In genomic region chr6:42021847-42022754, GRCh38 we compare ENCODE assay signal across 10 cellular contexts. TPM values are rescaled to one million over a fixed set of nuclear protein-coding genes. Genes with fewer than 3 reads are reported as not detected.
A peak's percentile ranks its signal among the peaks of the same experiment; 100 is the strongest.
DNase-seq lines count a peak whose midpoint lies in the region; FAIRE-seq and TF ChIP-seq lines count a peak whose summit lies in the region.
"Had no signal": no experiment of that assay in that cellular context is flagged by ENCODE, and none has a peak within 500 bp of the region (broad histone marks: within the 10 kb centered on the region; RNA-seq: fewer than 3 reads in every experiment).

No MANE protein-coding gene starts in this region.

- H4K20me1 ChIP-seq in Karpas-422 (ENCODE audit: insufficient read depth, low read depth, low read length), result no peaks in the 10 kb centered on the region

- DNase-seq in GM18507 (ENCODE audit: extremely low spot score, insufficient read length, low read depth) (no peak), Karpas-422 (peak; percentile 70), Caco-2 (no peak), HUDEP-2 (lab: John Stamatoyannopoulos, UW; ENCODE audit: unreplicated experiment in 76 of 76) (no peak), NCI-H345 treated with DMSO at 0.1 percent for 48 hours (lab: John Stamatoyannopoulos, UW; ENCODE audit: unreplicated experiment) (no peak), occipital lobe (lab: John Stamatoyannopoulos, UW) (no peak)
- DNase-seq in activated naive CD4-positive, alpha-beta T cell treated with anti-CD3 and anti-CD28 coated beads for 36 hours, result peak; percentile 91
- DNase-seq in stimulated activated CD4-positive, alpha-beta T cell treated with anti-CD3 and anti-CD28 coated beads, Interleukin-12 subunit alpha, Interleukin-12 subunit beta, amount 100 ng/mL, for 4 hours, result peak; percentile 60

- peak overlapping the region; percentile 37 for H3K9ac ChIP-seq in Karpas-422 (ENCODE audit: low read length)
- H3K9ac ChIP-seq: parathyroid adenoma had no signal

- H3K9me3 Mint-ChIP-seq in activated naive CD4-positive, alpha-beta T cell treated with anti-CD3 and anti-CD28 coated beads for 36 hours, result peaks cover 2% of the 10 kb centered on the region
- no peaks in the 10 kb centered on the region for H3K9me3 Mint-ChIP-seq in Caco-2 (ENCODE audit: unreplicated experiment)
- H3K9me3 Mint-ChIP-seq: brain had no signal

- no peaks in the 10 kb centered on the region for H3K79me2 ChIP-seq in Karpas-422 (ENCODE audit: low read length)
- H3K79me2 ChIP-seq: parathyroid adenoma had no signal

- H3K4me1 Mint-ChIP-seq in activated naive CD4-positive, alpha-beta T cell treated with anti-CD3 and anti-CD28 coated beads for 36 hours (ENCODE audit: low read depth), result peaks cover 89% of the 10 kb centered on the region
- peaks cover 5% of the 10 kb centered on the region for H3K4me1 Mint-ChIP-seq in Caco-2 (ENCODE audit: low read depth, unreplicated experiment)

- CTCF ChIA-PET in activated naive CD4-positive, alpha-beta T cell treated with anti-CD3 and anti-CD28 coated beads for 36 hours (lab: Charles Lee), result interaction anchor here (0.6 to 1.6 kb wide), 6 partner anchors 9 to 101 kb away, joined by 3 to 4 read pairs (median 4); partner anchors contain the start of genes BYSL and MED20
- CTCF ChIA-PET in Caco-2 (lab: Charles Lee), result no interaction called here

- H3K4me2 ChIP-seq in Karpas-422 (ENCODE audit: low read depth, low read length, poor library complexity, severe bottlenecking), result peak overlapping the region; percentile 8

- H3K36me3 ChIP-seq in Karpas-422 (ENCODE audit: insufficient read depth, low read length), result no peaks in the 10 kb centered on the region
- no peaks in the 10 kb centered on the region for H3K36me3 ChIP-seq in Caco-2 (ENCODE audit: control insufficient read depth, insufficient read depth, low read length)

- no peak overlapping the region for H3K4me3 ChIP-seq in Karpas-422 (ENCODE audit: low read length)
- no peak overlapping the region for H3K4me3 ChIP-seq in Caco-2 (ENCODE audit: low read depth, low read length)

- intact Hi-C loops in activated naive CD4-positive, alpha-beta T cell treated with anti-CD3 and anti-CD28 coated beads for 36 hours (cut with micrococcal nuclease), result loop anchor here (1.0 kb wide), 6 partner anchors 9 to 101 kb away; partner anchors contain the start of genes BYSL and MED20
- intact Hi-C loops in Caco-2 (cut with micrococcal nuclease; ENCODE audit: unreplicated experiment), result no loop called here

- H3K27me3 ChIP-seq in Karpas-422 (ENCODE audit: low read length) (no peaks in the 10 kb centered on the region), Caco-2 (replicated peaks; ENCODE audit: control insufficient read depth, insufficient read depth, low read length) (no peaks in the 10 kb centered on the region)

- H3K27ac ChIP-seq in Karpas-422 (ENCODE audit: low read length), result peak overlapping the region; percentile 96
- H3K27ac ChIP-seq: parathyroid adenoma had no signal

- no peak for TF ChIP-seq CTCF in Caco-2 (IDR thresholded peaks at IDR 0.05; ENCODE audit: insufficient read depth in 1 of 2, low read depth in 1 of 2, low read length in 1 of 2, severe bottlenecking in 1 of 2, unreplicated experiment in 1 of 2)

- peak overlapping the region; percentile 99 for H3K27ac Mint-ChIP-seq in activated naive CD4-positive, alpha-beta T cell treated with anti-CD3 and anti-CD28 coated beads for 36 hours
- no peak overlapping the region for H3K27ac Mint-ChIP-seq in Caco-2 (ENCODE audit: unreplicated experiment)
- H3K27ac Mint-ChIP-seq: brain had no signal

- H3K36me3 Mint-ChIP-seq in activated naive CD4-positive, alpha-beta T cell treated with anti-CD3 and anti-CD28 coated beads for 36 hours (ENCODE audit: low read depth), result peaks cover 44% of the 10 kb centered on the region
- no peaks in the 10 kb centered on the region for H3K36me3 Mint-ChIP-seq in Caco-2 (ENCODE audit: insufficient read depth, unreplicated experiment)
- H3K36me3 Mint-ChIP-seq: brain had no signal

- no peaks in the 10 kb centered on the region for H3K27me3 Mint-ChIP-seq in activated naive CD4-positive, alpha-beta T cell treated with anti-CD3 and anti-CD28 coated beads for 36 hours (ENCODE audit: low read depth)
- no peaks in the 10 kb centered on the region for H3K27me3 Mint-ChIP-seq in Caco-2 (ENCODE audit: insufficient read depth, unreplicated experiment)
- H3K27me3 Mint-ChIP-seq: brain had no signal

- H3K9me3 ChIP-seq in Karpas-422 (ENCODE audit: low read length), result no peaks in the 10 kb centered on the region
- H3K9me3 ChIP-seq in Caco-2, result no peaks in the 10 kb centered on the region

- POLR2A ChIA-PET in Caco-2 (lab: Charles Lee), result no interaction called here

- no TSS peak for BruUV-seq in Caco-2 (replicated peaks; lab: Mats Ljungman, UMichigan)

- no peaks in the 10 kb centered on the region for H3K9me2 ChIP-seq in Karpas-422 (replicated peaks; ENCODE audit: insufficient read depth, low read length)

- FAIRE-seq in GM18507 (lab: Jason Lieb, UNC), result peak; percentile 86

- peak overlapping the region; percentile 63 for H3K4me3 Mint-ChIP-seq in activated naive CD4-positive, alpha-beta T cell treated with anti-CD3 and anti-CD28 coated beads for 36 hours
- no peak overlapping the region for H3K4me3 Mint-ChIP-seq in Caco-2 (ENCODE audit: unreplicated experiment)
- H3K4me3 Mint-ChIP-seq: brain had no signal

- H3K4me1 ChIP-seq in Karpas-422 (ENCODE audit: low read length), result peaks cover 72% of the 10 kb centered on the region
- H3K4me1 ChIP-seq in Caco-2, result no peaks in the 10 kb centered on the region
- H3K4me1 ChIP-seq: parathyroid adenoma had no signal

- peak overlapping the region; percentile 75 for H2AFZ ChIP-seq in Karpas-422 (ENCODE audit: low read length)
- H2AFZ ChIP-seq: parathyroid adenoma had no signal

RNA-seq across cellular contexts. Expression of gene TAF8, which starts 28.2 kb away (rescaled TPM):
- total RNA-seq in Karpas-422 (2014; rRNA removed; shearing (Covaris generic); ENCODE audit: low replicate concordance), result 25.8 and 25.9 TPM in 2 replicates
- 10 to 100 TPM; 67.3 to 68.5 TPM for total RNA-seq in activated naive CD4-positive, alpha-beta T cell treated with anti-CD3 and anti-CD28 coated beads for 36 hours
- total RNA-seq in Caco-2 (2022) (35.0 and 37.7 TPM in 2 replicates), occipital lobe (4.8 TPM)

Comparison
In these comparisons a context has a peak if more than half of its experiments do, and no peak if none do; other contexts are left out.
1. DNase-seq: peak in Karpas-422 (single experiment), activated naive CD4-positive, alpha-beta T cell treated with anti-CD3 and anti-CD28 coated beads for 36 hours (single experiment) and stimulated activated CD4-positive, alpha-beta T cell treated with anti-CD3 and anti-CD28 coated beads, Interleukin-12 subunit alpha, Interleukin-12 subunit beta, amount 100 ng/mL, for 4 hours (single experiment); none in GM18507 (single experiment), Caco-2 (0 of 2), HUDEP-2 (0 of 76), NCI-H345 treated with DMSO at 0.1 percent for 48 hours (single experiment) and occipital lobe (single experiment).